In the genomic region with DNA sequence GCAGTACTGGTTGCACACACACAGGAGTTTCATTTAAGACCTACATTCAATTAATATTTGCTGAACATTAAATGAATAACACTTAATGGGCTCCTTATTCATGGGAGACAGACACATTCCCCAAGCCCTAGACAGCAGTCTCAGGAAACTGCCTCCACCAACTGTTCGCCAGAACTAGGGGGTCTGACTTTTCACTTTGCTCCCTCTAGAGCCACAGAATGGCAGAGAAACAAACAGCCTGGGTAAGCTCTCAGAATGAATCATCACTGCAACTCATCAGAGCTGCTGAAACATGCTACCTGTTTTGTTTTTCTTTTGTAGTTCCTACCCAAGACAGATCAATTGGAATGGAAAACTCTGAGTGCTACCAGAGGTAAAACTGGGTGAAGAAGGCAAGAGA, we compare ENCODE assay signal across 8 cellular contexts. TPM values are rescaled to one million over a fixed set of nuclear protein-coding genes. Genes with fewer than 3 reads are reported as not detected.
DNase-seq lines count a peak whose midpoint lies in the region; ATAC-seq and TF ChIP-seq lines count a peak whose summit lies in the region.

No MANE protein-coding gene starts in this region.

- intact Hi-C loops in uterus (cut with DNase I; ENCODE audit: low total_unique reads): no loop called here

- H3K4me1 ChIP-seq in SK-N-SH (ENCODE audit: control insufficient read depth in 1 of 2, insufficient read depth in 2 of 2, low read depth in 1 of 2, low read length in 1 of 2) (peaks cover 15 to 27% of the 10 kb centered on the region in 2 experiments), uterus (no peaks in the 10 kb centered on the region)

- no peaks in the 10 kb centered on the region for H3K9me2 ChIP-seq in SK-N-SH

- TF ChIP-seq CTCF in SK-N-SH (IDR thresholded peaks at IDR 0.05) (peak; percentile 35), uterus (IDR thresholded peaks at IDR 0.05) (no peak)

- H2AFZ ChIP-seq in SK-N-SH (ENCODE audit: low read depth): no peak overlapping the region

- no peaks in the 10 kb centered on the region for H3K9me3 ChIP-seq in SK-N-SH
- no peaks in the 10 kb centered on the region for H3K9me3 ChIP-seq in uterus

- DNase-seq in stimulated activated CD4-positive, alpha-beta T cell treated with anti-CD3 and anti-CD28 coated beads, Interleukin-15, amount 100 ng/mL, for 24 hours: peak; percentile 17
- DNase-seq in stimulated activated CD4-positive, alpha-beta T cell treated with anti-CD3 and anti-CD28 coated beads, Interleukin-4, amount 100 ng/mL, for 4 hours: no peak
- no peak for DNase-seq in SK-N-SH
- peak; percentile 41 for DNase-seq in fibroblast of the conjunctiva (ENCODE audit: low read depth)
- no peak for DNase-seq in uterus
- DNase-seq in amniotic stem cell (lab: John Stamatoyannopoulos, UW): no peak
- no peak for DNase-seq in NCI-H1092 (lab: John Stamatoyannopoulos, UW)

- peaks cover 34% of the 10 kb centered on the region for H3F3A ChIP-seq in SK-N-SH (replicated peaks; ENCODE audit: insufficient read depth)

- H3K27me3 ChIP-seq in SK-N-SH (ENCODE audit: insufficient read depth): no peaks in the 10 kb centered on the region
- H3K27me3 ChIP-seq in uterus: no peaks in the 10 kb centered on the region

- POLR2A ChIA-PET in SK-N-SH (lab: Yijun Ruan, JAX): interaction anchor here (1.1 kb wide), 1 partner anchor 30 kb away, joined by 4 read pairs; no protein-coding TSS in a partner anchor

- H3K36me3 ChIP-seq in SK-N-SH (replicated peaks in 1 of 2; ENCODE audit: control insufficient read depth in 1 of 2, insufficient read depth in 2 of 2, low read length in 1 of 2): peaks cover 6 to 26% of the 10 kb centered on the region in 2 experiments
- no peaks in the 10 kb centered on the region for H3K36me3 ChIP-seq in uterus

- peak in 1 of 2 experiments; percentile 20; a peak in 1 of 4 replicates for TF ChIP-seq EP300 in SK-N-SH (IDR thresholded peaks at IDR 0.05; ENCODE audit: borderline replicate concordance in 1 of 2, low read depth in 1 of 2, low read length in 1 of 2)

- peak overlapping the region; percentile 4; the same call in 1 of the 2 replicates for H3K9ac ChIP-seq in SK-N-SH

- no peak for TF ChIP-seq RAD21 in SK-N-SH (IDR thresholded peaks at IDR 0.05; ENCODE audit: low read length)

- no peaks in the 10 kb centered on the region; the same call in 1 of the 2 replicates for H4K20me1 ChIP-seq in SK-N-SH (ENCODE audit: insufficient read depth)

- peak overlapping the region; percentile 68 for H3K4me2 ChIP-seq in SK-N-SH

- whole genome bisulfite sequencing in SK-N-SH (ENCODE audit: low lambda C conversion rate): 15% methylated on average over 1 of the region's 1 CpG

- H3K79me2 ChIP-seq in SK-N-SH (ENCODE audit: insufficient read depth): no peaks in the 10 kb centered on the region; the same call in 1 of the 2 replicates

- no peak for TF ChIP-seq POLR2A in uterus (IDR thresholded peaks at IDR 0.05)

- no peak overlapping the region for H3K4me3 ChIP-seq in SK-N-SH (ENCODE audit: low read depth in 2 of 2, low read length in 1 of 2)
- H3K4me3 ChIP-seq in uterus: no peak overlapping the region

- CTCF ChIA-PET in SK-N-SH (lab: Yijun Ruan, JAX): interaction anchor here (3.0 to 6.2 kb wide), 2 partner anchors 9 to 58 kb away, joined by 44 to 54 read pairs; no protein-coding TSS in a partner anchor

- peak overlapping the region; percentile 78 to 91; a peak in 3 of 4 replicates for H3K27ac ChIP-seq in SK-N-SH (ENCODE audit: low read depth in 2 of 2, low read length in 1 of 2)
- peak overlapping the region; percentile 64 to 80 for H3K27ac ChIP-seq in uterus

- ATAC-seq in GM19452 (IDR thresholded peaks at IDR 0.05; ENCODE audit: unreplicated experiment): no peak

TF ChIP-seq in SK-N-SH, 30 proteins besides CTCF, POLR2A, EP300 and RAD21:
- no peak for TF ChIP-seq RFX5 (IDR thresholded peaks at IDR 0.05; ENCODE audit: low read length)
- TF ChIP-seq, protein P1, sequence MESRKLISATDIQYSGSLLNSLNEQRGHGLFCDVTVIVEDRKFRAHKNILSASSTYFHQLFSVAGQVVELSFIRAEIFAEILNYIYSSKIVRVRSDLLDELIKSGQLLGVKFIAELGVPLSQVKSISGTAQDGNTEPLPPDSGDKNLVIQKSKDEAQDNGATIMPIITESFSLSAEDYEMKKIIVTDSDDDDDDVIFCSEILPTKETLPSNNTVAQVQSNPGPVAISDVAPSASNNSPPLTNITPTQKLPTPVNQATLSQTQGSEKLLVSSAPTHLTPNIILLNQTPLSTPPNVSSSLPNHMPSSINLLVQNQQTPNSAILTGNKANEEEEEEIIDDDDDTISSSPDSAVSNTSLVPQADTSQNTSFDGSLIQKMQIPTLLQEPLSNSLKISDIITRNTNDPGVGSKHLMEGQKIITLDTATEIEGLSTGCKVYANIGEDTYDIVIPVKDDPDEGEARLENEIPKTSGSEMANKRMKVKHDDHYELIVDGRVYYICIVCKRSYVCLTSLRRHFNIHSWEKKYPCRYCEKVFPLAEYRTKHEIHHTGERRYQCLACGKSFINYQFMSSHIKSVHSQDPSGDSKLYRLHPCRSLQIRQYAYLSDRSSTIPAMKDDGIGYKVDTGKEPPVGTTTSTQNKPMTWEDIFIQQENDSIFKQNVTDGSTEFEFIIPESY (IDR thresholded peaks at IDR 0.05; ENCODE audit: borderline replicate concordance, low read depth): no peak
- TF ChIP-seq, protein P2, sequence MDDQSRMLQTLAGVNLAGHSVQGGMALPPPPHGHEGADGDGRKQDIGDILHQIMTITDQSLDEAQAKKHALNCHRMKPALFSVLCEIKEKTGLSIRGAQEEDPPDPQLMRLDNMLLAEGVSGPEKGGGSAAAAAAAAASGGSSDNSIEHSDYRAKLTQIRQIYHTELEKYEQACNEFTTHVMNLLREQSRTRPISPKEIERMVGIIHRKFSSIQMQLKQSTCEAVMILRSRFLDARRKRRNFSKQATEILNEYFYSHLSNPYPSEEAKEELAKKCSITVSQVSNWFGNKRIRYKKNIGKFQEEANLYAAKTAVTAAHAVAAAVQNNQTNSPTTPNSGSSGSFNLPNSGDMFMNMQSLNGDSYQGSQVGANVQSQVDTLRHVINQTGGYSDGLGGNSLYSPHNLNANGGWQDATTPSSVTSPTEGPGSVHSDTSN (IDR thresholded peaks at IDR 0.05): peak; percentile 61; the same call in 1 of the 2 replicates
- no peak for TF ChIP-seq ELF1 (IDR thresholded peaks at IDR 0.05)
- peak; percentile 65 for TF ChIP-seq JUND (IDR thresholded peaks at IDR 0.05)
- TF ChIP-seq FOSL2 (IDR thresholded peaks at IDR 0.05; ENCODE audit: borderline replicate concordance, low read depth): peak; percentile 82
- TF ChIP-seq RXRA (IDR thresholded peaks at IDR 0.05; ENCODE audit: borderline replicate concordance, low read depth): peak; percentile 15; the same call in 1 of the 2 replicates
- TF ChIP-seq TCF12 (IDR thresholded peaks at IDR 0.05): peak; percentile 70; the same call in 1 of the 2 replicates
- TF ChIP-seq NFIC (IDR thresholded peaks at IDR 0.05; ENCODE audit: borderline replicate concordance): peak; percentile 36; the same call in 1 of the 2 replicates
- TF ChIP-seq EZH2phosphoT487 (IDR thresholded peaks at IDR 0.05; ENCODE audit: borderline replicate concordance, low read depth): no peak
- TF ChIP-seq MEF2A (IDR thresholded peaks at IDR 0.05; ENCODE audit: borderline replicate concordance, low read depth): no peak
TF ChIP-seq in SK-N-SH: peak in this region for 6.

RNA-seq across cellular contexts. Expression of a gene that starts 31.7 kb away (rescaled TPM):
- 2.6 and 3.8 TPM in 2 replicates for polyA plus RNA-seq in SK-N-SH (2012; rRNA removed)
- 4.0 and 5.0 TPM in 2 replicates for polyA plus RNA-seq in SK-N-SH (2012; cell fraction: cytosol; rRNA removed)
- 5.6 and 9.0 TPM in 2 replicates for polyA plus RNA-seq in SK-N-SH (2012; cell fraction: nucleus; rRNA removed)
- 10 to 100 TPM; 17.9 to 97.7 (median 26.7) TPM for total RNA-seq in uterus

Comparison
In these comparisons a context has a peak if more than half of its experiments do, and no peak if none do; other contexts are left out.
1. DNase-seq: peak in stimulated activated CD4-positive, alpha-beta T cell treated with anti-CD3 and anti-CD28 coated beads, Interleukin-15, amount 100 ng/mL, for 24 hours (single experiment) and fibroblast of the conjunctiva (single experiment); none in stimulated activated CD4-positive, alpha-beta T cell treated with anti-CD3 and anti-CD28 coated beads, Interleukin-4, amount 100 ng/mL, for 4 hours (0 of 2), SK-N-SH (single experiment), uterus (0 of 2), amniotic stem cell (single experiment) and NCI-H1092 (single experiment).